In genomic region chr22:36856121-36856791, GRCh38 we compare ENCODE assay signal across 7 cellular contexts. TPM values are rescaled to one million over a fixed set of nuclear protein-coding genes. Genes with fewer than 3 reads are reported as not detected.
A peak's percentile ranks its signal among the peaks of the same experiment; 100 is the strongest.
DNase-seq lines count a peak whose midpoint lies in the region; TF ChIP-seq lines count a peak whose summit lies in the region.

No MANE protein-coding gene starts in this region.

- H3K4me2 ChIP-seq in MM.1S (ENCODE audit: low read depth, low read length), result peak overlapping the region; percentile 53

- H3K27me3 ChIP-seq in MM.1S (replicated peaks; ENCODE audit: insufficient read depth, low read length), result no peaks in the 10 kb centered on the region

- H3K9me3 Mint-ChIP-seq in activated T-helper 2 cell treated with anti-CD3 and anti-CD28 coated beads, Interferon-gamma antibody, Interleukin-2, Interleukin-4, amounts not matched to agents 10 μg/mL and 5 μg/mL and 100 μg/mL, durations not matched to agents 14 hours and 24 hours and 36 hours, result peaks cover 4% of the 10 kb centered on the region

- H3K9me2 ChIP-seq in MM.1S (replicated peaks; ENCODE audit: insufficient read depth, low read length), result no peaks in the 10 kb centered on the region

- H3F3A ChIP-seq in MM.1S (ENCODE audit: insufficient read depth, low read length), result peaks cover 34% of the 10 kb centered on the region

- no peak overlapping the region for H3K4me3 Mint-ChIP-seq in activated T-helper 2 cell treated with anti-CD3 and anti-CD28 coated beads, Interferon-gamma antibody, Interleukin-2, Interleukin-4, amounts not matched to agents 10 μg/mL and 5 μg/mL and 100 μg/mL, durations not matched to agents 14 hours and 24 hours and 36 hours (ENCODE audit: low read depth)

- no peak overlapping the region for H3K9ac ChIP-seq in MM.1S (ENCODE audit: low read length)

- H3K79me2 ChIP-seq in MM.1S (ENCODE audit: low read length), result no peaks in the 10 kb centered on the region

- no peaks in the 10 kb centered on the region for H3K36me3 ChIP-seq in MM.1S (replicated peaks; ENCODE audit: insufficient read depth, low read length)

- TF ChIP-seq CTCF in GM12875 (IDR thresholded peaks at IDR 0.05; ENCODE audit: borderline replicate concordance, insufficient read depth, low read depth, low read length) (peak; percentile 100), MM.1S (IDR thresholded peaks at IDR 0.05; ENCODE audit: low read length) (peak; percentile 100)

- peak overlapping the region; percentile 12; the same call in 1 of the 2 replicates for H2AFZ ChIP-seq in MM.1S (ENCODE audit: low read length)

- H3K9me3 ChIP-seq in MM.1S (replicated peaks; ENCODE audit: insufficient read depth, low read length), result no peaks in the 10 kb centered on the region

- peaks cover 42% of the 10 kb centered on the region for H3K4me1 Mint-ChIP-seq in activated T-helper 2 cell treated with anti-CD3 and anti-CD28 coated beads, Interferon-gamma antibody, Interleukin-2, Interleukin-4, amounts not matched to agents 10 μg/mL and 5 μg/mL and 100 μg/mL, durations not matched to agents 14 hours and 24 hours and 36 hours (ENCODE audit: low read depth)

- no peaks in the 10 kb centered on the region for H3K36me3 Mint-ChIP-seq in activated T-helper 2 cell treated with anti-CD3 and anti-CD28 coated beads, Interferon-gamma antibody, Interleukin-2, Interleukin-4, amounts not matched to agents 10 μg/mL and 5 μg/mL and 100 μg/mL, durations not matched to agents 14 hours and 24 hours and 36 hours (ENCODE audit: low read depth)

- no peak overlapping the region for H3K27ac Mint-ChIP-seq in activated T-helper 2 cell treated with anti-CD3 and anti-CD28 coated beads, Interferon-gamma antibody, Interleukin-2, Interleukin-4, amounts not matched to agents 10 μg/mL and 5 μg/mL and 100 μg/mL, durations not matched to agents 14 hours and 24 hours and 36 hours

- H3K27me3 Mint-ChIP-seq in activated T-helper 2 cell treated with anti-CD3 and anti-CD28 coated beads, Interferon-gamma antibody, Interleukin-2, Interleukin-4, amounts not matched to agents 10 μg/mL and 5 μg/mL and 100 μg/mL, durations not matched to agents 14 hours and 24 hours and 36 hours (ENCODE audit: low read depth), result peaks cover under 1% of the 10 kb centered on the region

- no peaks in the 10 kb centered on the region for H4K20me1 ChIP-seq in MM.1S (ENCODE audit: insufficient read depth, low read length)

- no peak overlapping the region for H3K4me3 ChIP-seq in GM12875 (ENCODE audit: low read depth, low read length)
- peak overlapping the region; percentile 28; the same call in 1 of the 2 replicates for H3K4me3 ChIP-seq in MM.1S (ENCODE audit: low read length)

- H3K27ac ChIP-seq in MM.1S (ENCODE audit: low read length), result no peak overlapping the region

- peaks cover 55% of the 10 kb centered on the region for H3K4me1 ChIP-seq in MM.1S (ENCODE audit: low read length)

- DNase-seq in MM.1S (peak; percentile 88), SHP77 (lab: John Stamatoyannopoulos, UW) (peak; percentile 77 to 84), fibroblast of the conjunctiva (ENCODE audit: low read depth) (peak; percentile 76), nucleus accumbens (lab: John Stamatoyannopoulos, UW) (peak in 55 of 56 donors; percentile 22 to 96 (median 80)), superior temporal gyrus (ENCODE audit: extremely low spot score) (peak; percentile 93)
- peak; percentile 88 for DNase-seq in activated T-helper 2 cell treated with anti-CD3 and anti-CD28 coated beads, Interferon-gamma antibody, Interleukin-2, Interleukin-4, amounts not matched to agents 10 μg/mL and 5 μg/mL and 100 μg/mL, durations not matched to agents 14 hours and 24 hours and 36 hours (ENCODE audit: low spot score)

- intact Hi-C loops in activated T-helper 2 cell treated with anti-CD3 and anti-CD28 coated beads, Interferon-gamma antibody, Interleukin-2, Interleukin-4, amounts not matched to agents 10 μg/mL and 5 μg/mL and 100 μg/mL, durations not matched to agents 14 hours and 24 hours and 36 hours (cut with micrococcal nuclease), result loop anchor here (1.0 kb wide), 2 partner anchors 74 to 122 kb away; no protein-coding TSS in a partner anchor

RNA-seq across cellular contexts. Expression of gene NCF4, which starts 4.5 kb away (rescaled TPM):
- total RNA-seq in activated T-helper 2 cell treated with anti-CD3 and anti-CD28 coated beads, Interferon-gamma antibody, Interleukin-2, Interleukin-4, amounts not matched to agents 10 μg/mL and 5 μg/mL and 100 μg/mL, durations not matched to agents 14 hours and 24 hours and 36 hours, result 15.7 and 18.8 TPM in 2 replicates

RNA-seq across cellular contexts. Expression of gene PVALB, which starts 39.4 kb away (rescaled TPM):
- not detected in 2 replicates for total RNA-seq in activated T-helper 2 cell treated with anti-CD3 and anti-CD28 coated beads, Interferon-gamma antibody, Interleukin-2, Interleukin-4, amounts not matched to agents 10 μg/mL and 5 μg/mL and 100 μg/mL, durations not matched to agents 14 hours and 24 hours and 36 hours

RNA-seq across cellular contexts. Expression of gene CSF2RB, which starts 57.2 kb away (rescaled TPM):
- total RNA-seq in activated T-helper 2 cell treated with anti-CD3 and anti-CD28 coated beads, Interferon-gamma antibody, Interleukin-2, Interleukin-4, amounts not matched to agents 10 μg/mL and 5 μg/mL and 100 μg/mL, durations not matched to agents 14 hours and 24 hours and 36 hours, result 4.6 and 4.9 TPM in 2 replicates
